In the genomic region with DNA sequence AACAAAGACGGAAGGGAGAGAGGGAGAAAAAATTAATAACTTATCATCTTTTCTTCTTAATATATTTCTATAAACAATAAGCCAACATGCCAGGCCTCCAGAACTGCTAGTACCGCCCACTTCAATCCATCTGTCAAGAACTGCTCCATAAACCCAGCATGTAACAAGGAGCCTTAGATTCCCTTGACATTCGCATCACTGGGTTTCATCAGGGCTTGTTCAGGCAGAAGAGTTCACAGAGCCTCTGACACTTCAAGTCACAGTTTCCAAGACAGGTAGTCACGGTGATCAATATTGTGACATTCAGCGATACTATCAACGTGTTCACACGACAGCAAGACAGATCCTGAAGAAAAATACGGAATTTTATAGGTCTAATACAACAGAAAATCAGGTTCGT, we compare ENCODE assay signal across 32 cellular contexts.
DNase-seq lines count a peak whose midpoint lies in the region; ATAC-seq, FAIRE-seq and TF ChIP-seq lines count a peak whose summit lies in the region.
"Had no signal": no experiment of that assay in that cellular context is flagged by ENCODE, and none has a peak within 500 bp of the region (broad histone marks: within the 10 kb centered on the region; RNA-seq: fewer than 3 reads in every experiment).

No MANE protein-coding gene starts in this region.

- no peak overlapping the region for H3K4me2 ChIP-seq in H9 (ENCODE audit: insufficient read depth, insufficient read length, low read length)
- no peak overlapping the region for H3K4me2 ChIP-seq in astrocyte (ENCODE audit: low read length)
- no peak overlapping the region for H3K4me2 ChIP-seq in mesendoderm (ENCODE audit: low read length)
- H3K4me2 ChIP-seq: hepatocyte had no signal

- peaks cover 0 to 7% (median 5%) of the 10 kb centered on the region in 3 experiments; a peak in 4 of 7 replicates for H3K36me3 Mint-ChIP-seq in H9 (ENCODE audit: insufficient read depth in 1 of 3, low read depth in 3 of 3)
- peaks cover under 1% of the 10 kb centered on the region for H3K36me3 Mint-ChIP-seq in astrocyte (ENCODE audit: low read depth, unreplicated experiment)

- H2BK120ac ChIP-seq in H9 (ENCODE audit: low read depth, low read length, poor library complexity, severe bottlenecking): no peak overlapping the region
- H2BK120ac ChIP-seq in mesendoderm (ENCODE audit: low read depth, low read length): peak overlapping the region; percentile 73

- H3K79me2 ChIP-seq in H9 (ENCODE audit: insufficient read depth, low read length) (no peaks in the 10 kb centered on the region), astrocyte (ENCODE audit: insufficient read depth, low read length) (peaks cover 17% of the 10 kb centered on the region), mesendoderm (ENCODE audit: control insufficient read depth, insufficient read depth, low read length) (no peaks in the 10 kb centered on the region)

- H3K4ac ChIP-seq in H9 (ENCODE audit: low read depth, low read length): no peak overlapping the region
- H3K4ac ChIP-seq in mesendoderm (ENCODE audit: low read depth, low read length): no peak overlapping the region

- no CpG with 5 or more reads among the region's 9 CpGs for WGBS in H9 (ENCODE audit: extremely low coverage, insufficient read length, low lambda C conversion rate)
- WGBS in mesendoderm (ENCODE audit: extremely low coverage, insufficient coverage, low lambda C conversion rate): no CpG with 5 or more reads among the region's 9 CpGs

- H4K91ac ChIP-seq in H9 (ENCODE audit: insufficient read length, low read depth, low read length): no peak overlapping the region

- H3K14ac ChIP-seq in H9 (ENCODE audit: insufficient read depth, low read length): no peak overlapping the region

- H3K4me3 ChIP-seq in astrocyte (ENCODE audit: insufficient read depth, low read depth, low read length) (no peak overlapping the region), mesendoderm (ENCODE audit: low read length) (no peak overlapping the region), tibial artery (no peak overlapping the region)
- H3K4me3 ChIP-seq: GM23248, hepatocyte, sigmoid colon, thyroid gland had no signal

- no peak overlapping the region for H3K4me3 Mint-ChIP-seq in H9
- no peak overlapping the region for H3K4me3 Mint-ChIP-seq in astrocyte (ENCODE audit: unreplicated experiment)
- H3K4me3 Mint-ChIP-seq: CD14-positive monocyte; natural killer cell treated with Interleukin-12 subunit alpha and Interleukin-12 subunit beta and Interleukin-15 and Interleukin-18, amount 100 ng/mL, for 72 hours; stimulated activated naive CD8-positive, alpha-beta T cell treated with anti-CD3 and anti-CD28 coated beads, Interleukin-15, amount 100 ng/mL, for 72 hours had no signal

- no peak overlapping the region for H3K9ac ChIP-seq in H9 (ENCODE audit: extremely low read depth, insufficient read length, low read length)
- H3K9ac ChIP-seq in astrocyte (ENCODE audit: low read length): no peak overlapping the region
- no peak overlapping the region for H3K9ac ChIP-seq in mesendoderm (ENCODE audit: low read length)
- H3K9ac ChIP-seq: GM23248, parathyroid adenoma, SK-N-SH had no signal

- no peak overlapping the region for H2AK5ac ChIP-seq in H9 (ENCODE audit: insufficient read length, low read length)
- no peak overlapping the region for H2AK5ac ChIP-seq in mesendoderm (ENCODE audit: low read length)

- peaks cover 32 to 34% of the 10 kb centered on the region in 2 experiments for H3K4me1 Mint-ChIP-seq in H9
- peaks cover 34% of the 10 kb centered on the region for H3K4me1 Mint-ChIP-seq in astrocyte (ENCODE audit: low read depth, unreplicated experiment)
- H3K4me1 Mint-ChIP-seq: CD14-positive monocyte had no signal

- H3K27me3 ChIP-seq in H9 (ENCODE audit: insufficient read depth, low read length): no peaks in the 10 kb centered on the region
- no peaks in the 10 kb centered on the region for H3K27me3 ChIP-seq in astrocyte (ENCODE audit: insufficient read depth, low read length)
- no peaks in the 10 kb centered on the region for H3K27me3 ChIP-seq in mesendoderm (ENCODE audit: insufficient read depth, low read length, poor library complexity)
- H3K27me3 ChIP-seq in tibial artery: no peaks in the 10 kb centered on the region
- H3K27me3 ChIP-seq: hepatocyte, sigmoid colon, thyroid gland had no signal

- H2BK15ac ChIP-seq in H9 (ENCODE audit: low read depth, low read length): no peak overlapping the region
- H2BK15ac ChIP-seq in mesendoderm (replicated peaks; ENCODE audit: low read depth): no peak overlapping the region

- H2BK5ac ChIP-seq in H9 (ENCODE audit: insufficient read length, low read length) (no peak overlapping the region), mesendoderm (ENCODE audit: low read length) (no peak overlapping the region)

- FAIRE-seq in astrocyte (lab: Jason Lieb, UNC): no peak
- FAIRE-seq: GM19239 had no signal

- H3K27me3 Mint-ChIP-seq in H9 (ENCODE audit: low read depth) (no peaks in the 10 kb centered on the region), astrocyte (ENCODE audit: low read depth, unreplicated experiment) (no peaks in the 10 kb centered on the region)
- H3K27me3 Mint-ChIP-seq: natural killer cell treated with Interleukin-12 subunit alpha and Interleukin-12 subunit beta and Interleukin-15 and Interleukin-18, amount 100 ng/mL, for 72 hours; stimulated activated naive CD8-positive, alpha-beta T cell treated with anti-CD3 and anti-CD28 coated beads, Interleukin-15, amount 100 ng/mL, for 72 hours had no signal

- H3K9me3 ChIP-seq in H9 (ENCODE audit: control insufficient read depth, low read depth, low read length) (no peaks in the 10 kb centered on the region), astrocyte (ENCODE audit: insufficient read depth, low read depth, low read length) (no peaks in the 10 kb centered on the region), tibial artery (no peaks in the 10 kb centered on the region)
- H3K9me3 ChIP-seq: sigmoid colon, SK-N-SH, thyroid gland had no signal

- no peak overlapping the region for H2BK12ac ChIP-seq in H9 (ENCODE audit: insufficient read length, low read depth, low read length)

- peak; percentile 36 for DNase-seq in Ammon's horn (ENCODE audit: low spot score)
- no peak for DNase-seq in H9
- no peak for DNase-seq in astrocyte (ENCODE audit: low read depth)
- peak; percentile 59 for DNase-seq in mesendoderm
- DNase-seq in amniotic stem cell (lab: John Stamatoyannopoulos, UW): no peak
- DNase-seq in tibial artery: no peak
- no peak for DNase-seq in GDM1 (lab: John Stamatoyannopoulos, UW)
- DNase-seq: activated CD4-positive, alpha-beta T cell treated with anti-CD3 and anti-CD28 coated beads for 4 hours; activated naive CD4-positive, alpha-beta T cell treated with anti-CD3 and anti-CD28 coated beads, Interleukin-2, amount 50 U/mL, for 16 hours; Calu3; effector CD4-positive, alpha-beta T cell; EL; foreskin fibroblast; GM23248; left ventricle myocardium superior; NCI-H1048; NCI-H1694 treated with DMSO at 0.1 percent for 48 hours; NCI-H2227 treated with DMSO at 0.1 percent for 48 hours; NCI-H82; sigmoid colon; SK-N-SH; stimulated activated CD4-positive, alpha-beta T cell treated with anti-CD3 and anti-CD28 coated beads, Interleukin-15, amount 100 ng/mL, for 24 hours; stimulated activated naive CD8-positive, alpha-beta T cell treated with anti-CD3 and anti-CD28 coated beads, Interleukin-15, amount 100 ng/mL, for 72 hours; T-helper 2 cell; thyroid gland had no signal

- H3K79me1 ChIP-seq in H9 (ENCODE audit: insufficient read depth, low read depth, low read length, poor library complexity, severe bottlenecking) (no peaks in the 10 kb centered on the region), mesendoderm (ENCODE audit: low read length) (no peaks in the 10 kb centered on the region)

- no peaks in the 10 kb centered on the region for H3K23me2 ChIP-seq in H9 (ENCODE audit: insufficient read length, low read depth, low read length, poor library complexity, severe bottlenecking)

- H3K27ac ChIP-seq in H9 (ENCODE audit: insufficient read length, low read depth, low read length) (no peak overlapping the region), astrocyte (ENCODE audit: low read depth, low read length) (no peak overlapping the region), mesendoderm (ENCODE audit: low read depth, low read length) (no peak overlapping the region), tibial artery (no peak overlapping the region)
- H3K27ac ChIP-seq: HL-60, sigmoid colon, thyroid gland had no signal

- no peak for ATAC-seq in HG02970 (IDR thresholded peaks at IDR 0.05; ENCODE audit: low FRiP score, unreplicated experiment)
- ATAC-seq: natural killer cell treated with Interleukin-12 subunit alpha and Interleukin-12 subunit beta and Interleukin-15 and Interleukin-18, amount 100 ng/mL, for 72 hours; stimulated activated naive CD8-positive, alpha-beta T cell treated with anti-CD3 and anti-CD28 coated beads, Interleukin-15, amount 100 ng/mL, for 72 hours had no signal

- H3K27ac Mint-ChIP-seq in H9: peak overlapping the region; percentile 80 to 96 (median 93); a peak in 6 of 7 replicates
- H3K27ac Mint-ChIP-seq in astrocyte (ENCODE audit: unreplicated experiment): peak overlapping the region; percentile 97
- H3K27ac Mint-ChIP-seq: CD14-positive monocyte had no signal

- no peak overlapping the region for H4K8ac ChIP-seq in H9 (replicated peaks; ENCODE audit: insufficient read length, low read depth, low read length)
- peak overlapping the region; percentile 81 for H4K8ac ChIP-seq in mesendoderm (ENCODE audit: low read depth, low read length)

- H2AFZ ChIP-seq in H9 (ENCODE audit: low read length) (no peak overlapping the region), astrocyte (ENCODE audit: low read depth, low read length) (no peak overlapping the region)
- H2AFZ ChIP-seq: GM23248, hepatocyte, parathyroid adenoma had no signal

- H3K4me1 ChIP-seq in H9 (ENCODE audit: insufficient read depth, low read length): peaks cover 7% of the 10 kb centered on the region
- H3K4me1 ChIP-seq in astrocyte (ENCODE audit: insufficient read depth, low read length): peaks cover 14% of the 10 kb centered on the region
- H3K4me1 ChIP-seq in mesendoderm (ENCODE audit: control insufficient read depth, low read depth, low read length): peaks cover 3% of the 10 kb centered on the region
- peaks cover 0 to 27% (median 7%) of the 10 kb centered on the region in 4 donors for H3K4me1 ChIP-seq in tibial artery

- no peak overlapping the region for H2BK20ac ChIP-seq in H9 (ENCODE audit: low read depth, low read length, poor library complexity, severe bottlenecking)

- H3K56ac ChIP-seq in H9 (ENCODE audit: insufficient read length, low read depth, low read length) (no peak overlapping the region), mesendoderm (ENCODE audit: low read length) (no peak overlapping the region)

- intact Hi-C loops in tibial artery (cut with DNase I; ENCODE audit: low total_unique reads): no loop called here

- H3K9me3 Mint-ChIP-seq in H9: no peaks in the 10 kb centered on the region
- H3K9me3 Mint-ChIP-seq in astrocyte (ENCODE audit: unreplicated experiment): no peaks in the 10 kb centered on the region
- H3K9me3 Mint-ChIP-seq: CD14-positive monocyte; natural killer cell treated with Interleukin-12 subunit alpha and Interleukin-12 subunit beta and Interleukin-15 and Interleukin-18, amount 100 ng/mL, for 72 hours; stimulated activated naive CD8-positive, alpha-beta T cell treated with anti-CD3 and anti-CD28 coated beads, Interleukin-15, amount 100 ng/mL, for 72 hours had no signal

- H3K18ac ChIP-seq in H9 (ENCODE audit: insufficient read length, low read depth, low read length): no peak overlapping the region
- peak overlapping the region; percentile 89 for H3K18ac ChIP-seq in mesendoderm (ENCODE audit: low read length)

- H3K23ac ChIP-seq in H9 (ENCODE audit: insufficient read length, low read depth, low read length): no peak overlapping the region
- no peak overlapping the region for H3K23ac ChIP-seq in mesendoderm (ENCODE audit: low read length)

- H4K20me1 ChIP-seq in H9 (ENCODE audit: control insufficient read depth, insufficient read depth, insufficient read length) (no peaks in the 10 kb centered on the region), astrocyte (ENCODE audit: insufficient read depth, low read length) (peaks cover 4% of the 10 kb centered on the region)

- H3T11ph ChIP-seq in H9 (ENCODE audit: low read length): no peak overlapping the region

- H3K36me3 ChIP-seq in astrocyte (ENCODE audit: insufficient read depth, low read length): peaks cover 3% of the 10 kb centered on the region
- H3K36me3 ChIP-seq in mesendoderm (ENCODE audit: control insufficient read depth, insufficient read depth, low read length): no peaks in the 10 kb centered on the region
- H3K36me3 ChIP-seq in tibial artery: peaks cover 3 to 6% (median 5%) of the 10 kb centered on the region in 3 donors

- TF ChIP-seq CTCF in H9 (conservative IDR thresholded peaks at IDR 0.05): no peak
- TF ChIP-seq CTCF in astrocyte (IDR thresholded peaks at IDR 0.05; ENCODE audit: insufficient read depth, low read depth, low read length): no peak
- TF ChIP-seq CTCF in tibial artery (IDR thresholded peaks at IDR 0.05): no peak

- H4K5ac ChIP-seq in H9 (ENCODE audit: insufficient read length, low read depth, low read length) (no peak overlapping the region), mesendoderm (ENCODE audit: low read length) (no peak overlapping the region)

Comparison
In these comparisons a context has a peak if more than half of its experiments do, and no peak if none do; other contexts are left out.
1. DNase-seq: peak in Ammon's horn (single experiment) and mesendoderm (single experiment); none in H9 (single experiment), astrocyte (single experiment), amniotic stem cell (single experiment), tibial artery (0 of 2) and GDM1 (single experiment).